ENCODE assay signal across 13 cellular contexts in the genomic region with DNA sequence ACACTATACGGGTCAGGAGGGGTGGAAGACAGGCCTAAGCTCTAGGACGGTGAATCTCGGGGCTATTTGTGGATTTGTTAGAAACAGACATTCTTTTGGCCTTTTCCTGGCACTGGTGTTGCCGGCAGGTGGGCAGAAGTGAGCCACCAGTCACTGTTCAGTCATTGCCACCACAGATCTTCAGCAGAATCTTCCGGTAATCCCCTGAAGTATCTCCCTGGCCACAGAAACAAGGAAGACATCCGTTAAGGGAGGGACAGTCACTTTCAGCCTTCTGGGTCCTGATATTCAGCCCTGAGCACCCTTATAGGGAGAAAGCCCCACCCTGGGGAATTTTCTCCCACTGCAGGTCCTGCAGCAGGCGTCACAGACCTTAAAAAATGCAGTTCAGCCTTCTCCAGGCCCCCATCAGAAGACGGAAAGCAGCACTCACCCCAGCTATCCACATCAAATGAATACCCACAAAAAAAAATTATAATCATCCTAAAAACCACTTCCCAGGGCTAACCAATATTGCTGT. TPM values are rescaled to one million over a fixed set of nuclear protein-coding genes. Genes with fewer than 3 reads are reported as not detected.
DNase-seq lines count a peak whose midpoint lies in the region; ATAC-seq, FAIRE-seq and TF ChIP-seq lines count a peak whose summit lies in the region.
"Had no signal": no experiment of that assay in that cellular context is flagged by ENCODE, and none has a peak within 500 bp of the region (broad histone marks: within the 10 kb centered on the region; RNA-seq: fewer than 3 reads in every experiment).

No MANE protein-coding gene starts in this region.

- peaks cover 65% of the 10 kb centered on the region for H3K36me3 Mint-ChIP-seq in activated naive CD8-positive, alpha-beta T cell treated with anti-CD3 and anti-CD28 coated beads, Interleukin-2, amount 10 ng/mL, durations not matched to agents 7 days and 5 days
- peaks cover 97% of the 10 kb centered on the region for H3K36me3 Mint-ChIP-seq in stimulated activated memory B cell treated with anti-CD40 and anti-IgM and Interleukin-4, amounts not matched to agents 10 μg/mL and 1 μg/mL and 100 μg/mL, for 72 hours

- H2BK20ac ChIP-seq in IMR-90 (ENCODE audit: low read depth, low read length) = peak overlapping the region; percentile 92

- H3K27ac ChIP-seq in IMR-90 (ENCODE audit: insufficient read depth, low read length) (peak overlapping the region; percentile 81), lower lobe of right lung (peak overlapping the region; percentile 25)

- H3K27me3 Mint-ChIP-seq in activated naive CD8-positive, alpha-beta T cell treated with anti-CD3 and anti-CD28 coated beads, Interleukin-2, amount 10 ng/mL, durations not matched to agents 7 days and 5 days = no peaks in the 10 kb centered on the region
- no peaks in the 10 kb centered on the region for H3K27me3 Mint-ChIP-seq in stimulated activated memory B cell treated with anti-CD40 and anti-IgM and Interleukin-4, amounts not matched to agents 10 μg/mL and 1 μg/mL and 100 μg/mL, for 72 hours

- peak overlapping the region; percentile 69 for H4K5ac ChIP-seq in IMR-90 (ENCODE audit: low read depth, low read length)

- POLR2A ChIA-PET in IMR-90 (lab: Charles Lee; ENCODE audit: unreplicated experiment) = no interaction called here
- POLR2A ChIA-PET in activated naive CD8-positive, alpha-beta T cell treated with anti-CD3 and anti-CD28 coated beads, Interleukin-2, amount 10 ng/mL, durations not matched to agents 7 days and 5 days (lab: Charles Lee) = interaction anchor here (0.5 kb wide), 1 partner anchor 32 kb away, joined by 3 read pairs; no protein-coding TSS in a partner anchor

- H3K9me3 Mint-ChIP-seq in activated naive CD8-positive, alpha-beta T cell treated with anti-CD3 and anti-CD28 coated beads, Interleukin-2, amount 10 ng/mL, durations not matched to agents 7 days and 5 days = no peaks in the 10 kb centered on the region
- H3K9me3 Mint-ChIP-seq in stimulated activated memory B cell treated with anti-CD40 and anti-IgM and Interleukin-4, amounts not matched to agents 10 μg/mL and 1 μg/mL and 100 μg/mL, for 72 hours = no peaks in the 10 kb centered on the region
- H3K9me3 Mint-ChIP-seq: endodermal cell had no signal

- TF ChIP-seq POLR2A in IMR-90 (IDR thresholded peaks at IDR 0.05; ENCODE audit: low read depth, low read length) (no peak), GM12892 (IDR thresholded peaks at IDR 0.05; ENCODE audit: low read depth, low read length) (no peak)

- H2BK120ac ChIP-seq in IMR-90 (ENCODE audit: low read depth, low read length) = peak overlapping the region; percentile 96

- peak overlapping the region; percentile 13 to 83; a peak in 3 of 4 replicates for H4K8ac ChIP-seq in IMR-90 (ENCODE audit: low read depth in 2 of 2, low read length in 2 of 2)

- H3K4me3 ChIP-seq in IMR-90 (ENCODE audit: insufficient read depth, low read depth, low read length) (no peak overlapping the region), lower lobe of right lung (no peak overlapping the region), foreskin fibroblast (ENCODE audit: low read depth in 1 of 2, low read length in 2 of 2) (no peak overlapping the region)

- ATAC-seq in IMR-90 (ENCODE audit: low read depth) (no peak), lower lobe of right lung (no peak), esophagus mucosa (no peak)
- ATAC-seq in activated naive CD8-positive, alpha-beta T cell treated with anti-CD3 and anti-CD28 coated beads, Interleukin-2, amount 10 ng/mL, durations not matched to agents 7 days and 5 days (ENCODE audit: low read depth) = no peak
- no peak for ATAC-seq in stimulated activated memory B cell treated with anti-CD40 and anti-IgM and Interleukin-4, amounts not matched to agents 10 μg/mL and 1 μg/mL and 100 μg/mL, for 72 hours

- CTCF ChIA-PET in IMR-90 (lab: Yijun Ruan, JAX) = no interaction called here

- no CpG with 5 or more reads among the region's 8 CpGs for whole genome bisulfite sequencing in IMR-90 (ENCODE audit: extremely low coverage in 2 of 2, insufficient read length in 1 of 2), 2 experiments

- peak overlapping the region; percentile 96 for H3K23ac ChIP-seq in IMR-90 (ENCODE audit: low read depth, low read length)

- H3K56ac ChIP-seq in IMR-90 (ENCODE audit: extremely low read depth, insufficient read depth, low read length) = peak overlapping the region; percentile 71

- H2BK5ac ChIP-seq in IMR-90 (ENCODE audit: low read depth, low read length, poor library complexity, severe bottlenecking) = peak overlapping the region; percentile 87

- DNase-seq in IMR-90 (no peak), lower lobe of right lung (no peak), GM12892 (ENCODE audit: insufficient read length) (no peak), foreskin fibroblast (no peak)
- no peak for DNase-seq in activated naive CD8-positive, alpha-beta T cell treated with anti-CD3 and anti-CD28 coated beads, Interleukin-2, amount 10 ng/mL, durations not matched to agents 7 days and 5 days
- no peak for DNase-seq in stimulated activated naive CD4-positive, alpha-beta T cell treated with Interleukin-2 at 50 U/mL for 16 hours (lab: John Stamatoyannopoulos, UW)
- DNase-seq: activated CD4-positive, CD25-positive, alpha-beta regulatory T cell treated with anti-CD3 and anti-CD28 coated beads, Interleukin-2, amount 50 U/mL, for 72 hours; endodermal cell; NCI-H446 treated with DMSO at 0.1 percent for 48 hours; SHP77 had no signal

- in situ Hi-C loops in IMR-90 (cut with MboI; ENCODE audit: low sequenced_read_pairs) = loop anchor here (10.0 to 25.0 kb wide), 2 partner anchors 49 to 307 kb away; partner anchors contain the start of genes ANXA11 and TSPAN14

- H3K4me1 ChIP-seq in IMR-90 (ENCODE audit: control insufficient read depth, insufficient read depth, low read length) = peaks cover 45% of the 10 kb centered on the region
- H3K4me1 ChIP-seq in lower lobe of right lung = peaks cover 19% of the 10 kb centered on the region

- peak overlapping the region; percentile 82 for H3K18ac ChIP-seq in IMR-90 (ENCODE audit: low read depth, low read length)

- H4K91ac ChIP-seq in IMR-90 (ENCODE audit: insufficient read depth, low read depth, low read length) = peak overlapping the region; percentile 92

- BruUV-seq in IMR-90 (replicated peaks; lab: Mats Ljungman, UMichigan) = no TSS peak

- peak overlapping the region; percentile 98 for H3K4ac ChIP-seq in IMR-90 (ENCODE audit: low read depth, low read length)

- no peaks in the 10 kb centered on the region for H3K27me3 ChIP-seq in IMR-90 (ENCODE audit: control insufficient read depth, insufficient read depth, low read length)
- H3K27me3 ChIP-seq in lower lobe of right lung (ENCODE audit: low read depth) = no peaks in the 10 kb centered on the region

- peak overlapping the region; percentile 87; the same call in 2 of the 3 replicates for H2BK15ac ChIP-seq in IMR-90 (ENCODE audit: low read depth, low read length)

- H3K9me3 ChIP-seq in IMR-90 (ENCODE audit: control insufficient read depth, insufficient read depth, low read length) = no peaks in the 10 kb centered on the region
- H3K9me3 ChIP-seq in lower lobe of right lung = no peaks in the 10 kb centered on the region

- H3K4me2 ChIP-seq in IMR-90 (ENCODE audit: low read depth, low read length) = peak overlapping the region; percentile 78

- peak overlapping the region; percentile 45 for H3K9ac ChIP-seq in IMR-90 (ENCODE audit: low read depth, low read length)

- peaks cover 15% of the 10 kb centered on the region for H3K4me1 Mint-ChIP-seq in activated naive CD8-positive, alpha-beta T cell treated with anti-CD3 and anti-CD28 coated beads, Interleukin-2, amount 10 ng/mL, durations not matched to agents 7 days and 5 days
- peaks cover 10% of the 10 kb centered on the region for H3K4me1 Mint-ChIP-seq in stimulated activated memory B cell treated with anti-CD40 and anti-IgM and Interleukin-4, amounts not matched to agents 10 μg/mL and 1 μg/mL and 100 μg/mL, for 72 hours
- H3K4me1 Mint-ChIP-seq: endodermal cell had no signal

- dilution Hi-C loops in IMR-90 (cut with HindIII; ENCODE audit: low sequenced_read_pairs, unreplicated experiment) = no loop called here

- H2AFZ ChIP-seq in IMR-90 (replicated peaks; ENCODE audit: low read length, poor library complexity) = peak overlapping the region; percentile 38

- H3K4me3 Mint-ChIP-seq in activated naive CD8-positive, alpha-beta T cell treated with anti-CD3 and anti-CD28 coated beads, Interleukin-2, amount 10 ng/mL, durations not matched to agents 7 days and 5 days = peak overlapping the region; percentile 23
- no peak overlapping the region for H3K4me3 Mint-ChIP-seq in stimulated activated memory B cell treated with anti-CD40 and anti-IgM and Interleukin-4, amounts not matched to agents 10 μg/mL and 1 μg/mL and 100 μg/mL, for 72 hours
- H3K4me3 Mint-ChIP-seq: endodermal cell had no signal

- H2AK5ac ChIP-seq in IMR-90 (ENCODE audit: low read depth, low read length) = peak overlapping the region; percentile 88

- FAIRE-seq in GM12892 (lab: Jason Lieb, UNC) = no peak

- peaks cover 32 to 71% of the 10 kb centered on the region in 2 experiments for H3K79me1 ChIP-seq in IMR-90 (ENCODE audit: low read depth in 1 of 2, low read length in 2 of 2)

- TF ChIP-seq RAD21 in IMR-90 (IDR thresholded peaks at IDR 0.05; ENCODE audit: low read length) = no peak

- peaks cover 21% of the 10 kb centered on the region for H4K20me1 ChIP-seq in IMR-90 (ENCODE audit: insufficient read depth, low read length)

- H3K9me1 ChIP-seq in IMR-90 (ENCODE audit: insufficient read depth, low read length) = peaks cover 58% of the 10 kb centered on the region

- intact Hi-C loops in IMR-90 (cut with micrococcal nuclease) = loop anchor here (1.0 kb wide), 1 partner anchor 49 kb away; no protein-coding TSS in a partner anchor
- intact Hi-C loops in lower lobe of right lung (cut with DNase I) = no loop called here

- H3K27ac Mint-ChIP-seq in activated naive CD8-positive, alpha-beta T cell treated with anti-CD3 and anti-CD28 coated beads, Interleukin-2, amount 10 ng/mL, durations not matched to agents 7 days and 5 days = peak overlapping the region; percentile 19
- H3K27ac Mint-ChIP-seq in stimulated activated memory B cell treated with anti-CD40 and anti-IgM and Interleukin-4, amounts not matched to agents 10 μg/mL and 1 μg/mL and 100 μg/mL, for 72 hours = peak overlapping the region; percentile 46
- H3K27ac Mint-ChIP-seq: endodermal cell had no signal

- H2AK9ac ChIP-seq in IMR-90 (replicated peaks; ENCODE audit: low read depth, low read length, poor library complexity) = peak overlapping the region; percentile 84

- TF ChIP-seq CTCF in IMR-90 (conservative IDR thresholded peaks at IDR 0.05; ENCODE audit: low read depth, low read length) (no peak), lower lobe of right lung (IDR thresholded peaks at IDR 0.05) (no peak), foreskin fibroblast (IDR thresholded peaks at IDR 0.05; ENCODE audit: low read depth, low read length) (no peak)

- peak overlapping the region; percentile 93 for H3K14ac ChIP-seq in IMR-90 (replicated peaks; ENCODE audit: low read depth, low read length)

- H3K36me3 ChIP-seq in IMR-90 (ENCODE audit: control insufficient read depth, insufficient read depth, low read length) (peaks cover 60% of the 10 kb centered on the region), lower lobe of right lung (peaks cover 93% of the 10 kb centered on the region)

RNA-seq across cellular contexts. Expression of gene PLAC9, which starts 23.2 kb away (rescaled TPM):
- total RNA-seq in IMR-90 (2012; rRNA removed) (1.6 and 1.9 TPM in 2 replicates), lower lobe of right lung (38.0 TPM), esophagus mucosa (5.0 TPM)
- polyA plus RNA-seq in IMR-90 (2012; rRNA removed) = 12.2 and 15.6 TPM in 2 replicates
- polyA plus RNA-seq in IMR-90 (2012; cell fraction: cytosol; rRNA removed) = 8.4 and 13.4 TPM in 2 replicates
- 2.1 and 3.1 TPM in 2 replicates for polyA plus RNA-seq in IMR-90 (2012; cell fraction: nucleus; rRNA removed; ENCODE audit: low replicate concordance)
- not detected for total RNA-seq in activated naive CD8-positive, alpha-beta T cell treated with anti-CD3 and anti-CD28 coated beads, Interleukin-2, amount 10 ng/mL, durations not matched to agents 7 days and 5 days
- not detected for polyA plus RNA-seq in GM12892 (2012; ENCODE audit: missing spikeins)
- total RNA-seq: M059J had no signal

RNA-seq across cellular contexts. Expression of gene ANXA11, which starts 49.6 kb away (rescaled TPM):
- 39.4 and 40.8 TPM in 2 replicates for total RNA-seq in IMR-90 (2012; rRNA removed)
- 109 and 114 TPM in 2 replicates for polyA plus RNA-seq in IMR-90 (2012; rRNA removed)
- 104 and 105 TPM in 2 replicates for polyA plus RNA-seq in IMR-90 (2012; cell fraction: cytosol; rRNA removed)
- 86.2 and 114 TPM in 2 replicates for polyA plus RNA-seq in IMR-90 (2012; cell fraction: nucleus; rRNA removed; ENCODE audit: low replicate concordance)
- total RNA-seq in activated naive CD8-positive, alpha-beta T cell treated with anti-CD3 and anti-CD28 coated beads, Interleukin-2, amount 10 ng/mL, durations not matched to agents 7 days and 5 days = 100 to 1,000 TPM; 263 to 277 TPM
- 306 TPM for total RNA-seq in lower lobe of right lung
- 261 TPM for total RNA-seq in esophagus mucosa
- polyA plus RNA-seq in GM12892 (2012; ENCODE audit: missing spikeins) = 107 TPM
